ENCODE assay signal across 8 cellular contexts in genomic region chr7:140517546-140518369, GRCh38.
DNase-seq lines count a peak whose midpoint lies in the region; ATAC-seq lines count a peak whose summit lies in the region.

No MANE protein-coding gene starts in this region.

- ATAC-seq in HG03520 (IDR thresholded peaks at IDR 0.05; ENCODE audit: unreplicated experiment): peak; percentile 53
- ATAC-seq in HG03108 (IDR thresholded peaks at IDR 0.05; ENCODE audit: unreplicated experiment): no peak

- DNase-seq in DMS79 (lab: John Stamatoyannopoulos, UW) (peak; percentile 74), NCI-H82 (lab: John Stamatoyannopoulos, UW) (peak; percentile 96), medulla oblongata (ENCODE audit: extremely low spot score) (peak; percentile 94)
- peak; percentile 81 to 84 for DNase-seq in activated CD4-positive, alpha-beta T cell treated with anti-CD3 and anti-CD28 coated beads, Interleukin-2, amount 50 U/mL, for 48 hours
- peak; percentile 44 for DNase-seq in effector CD4-positive, alpha-beta T cell
- DNase-seq in stimulated activated CD8-positive, alpha-beta memory T cell treated with anti-CD3 and anti-CD28 coated beads, Interleukin-12 subunit alpha, Interleukin-12 subunit beta, amount 100 ng/mL, for 24 hours (ENCODE audit: extremely low read depth): peak; percentile 28

Comparison
In these comparisons a context has a peak if more than half of its experiments do, and no peak if none do; other contexts are left out.
1. DNase-seq: peak in every context shown above with its lines; median percentile 96 in NCI-H82; 94 in medulla oblongata; 82 in activated CD4-positive, alpha-beta T cell treated with anti-CD3 and anti-CD28 coated beads, Interleukin-2, amount 50 U/mL, for 48 hours; 74 in DMS79; 44 in effector CD4-positive, alpha-beta T cell; 28 in stimulated activated CD8-positive, alpha-beta memory T cell treated with anti-CD3 and anti-CD28 coated beads, Interleukin-12 subunit alpha, Interleukin-12 subunit beta, amount 100 ng/mL, for 24 hours.